10 cellular contexts compared by ENCODE assay signal in genomic region chr22:49027122-49027670, GRCh38.
"Had no signal": no experiment of that assay in that cellular context is flagged by ENCODE, and none has a peak within 500 bp of the region (broad histone marks: within the 10 kb centered on the region; RNA-seq: fewer than 3 reads in every experiment).

No MANE protein-coding gene starts in this region.

- DNase-seq: activated CD4-positive, alpha-beta memory T cell treated with anti-CD3 and anti-CD28 coated beads for 36 hours; activated gamma-delta T cell; activated T-cell treated with anti-CD3 and anti-CD28 coated beads, Interleukin-2, amount 50 U/mL, for 48 hours; colonic mucosa; foreskin melanocyte; sigmoid colon; stimulated activated naive CD4-positive, alpha-beta T cell had no signal

- H3K9me3 Mint-ChIP-seq: activated CD4-positive, alpha-beta memory T cell treated with anti-CD3 and anti-CD28 coated beads for 36 hours; memory B cell; natural killer cell treated with Interleukin-12 subunit alpha and Interleukin-12 subunit beta and Interleukin-15 and Interleukin-18, amount 100 ng/mL, for 72 hours had no signal

- H3K27ac Mint-ChIP-seq: activated CD4-positive, alpha-beta memory T cell treated with anti-CD3 and anti-CD28 coated beads for 36 hours; activated naive CD8-positive, alpha-beta T cell; memory B cell; natural killer cell treated with Interleukin-12 subunit alpha and Interleukin-12 subunit beta and Interleukin-15 and Interleukin-18, amount 100 ng/mL, for 72 hours had no signal

- H3K36me3 Mint-ChIP-seq: activated CD4-positive, alpha-beta memory T cell treated with anti-CD3 and anti-CD28 coated beads for 36 hours; activated naive CD8-positive, alpha-beta T cell; memory B cell; natural killer cell treated with Interleukin-12 subunit alpha and Interleukin-12 subunit beta and Interleukin-15 and Interleukin-18, amount 100 ng/mL, for 72 hours had no signal

- H3K27me3 Mint-ChIP-seq: activated CD4-positive, alpha-beta memory T cell treated with anti-CD3 and anti-CD28 coated beads for 36 hours had no signal

- H3K4me3 Mint-ChIP-seq: activated CD4-positive, alpha-beta memory T cell treated with anti-CD3 and anti-CD28 coated beads for 36 hours; activated naive CD8-positive, alpha-beta T cell; memory B cell; natural killer cell treated with Interleukin-12 subunit alpha and Interleukin-12 subunit beta and Interleukin-15 and Interleukin-18, amount 100 ng/mL, for 72 hours had no signal

- H3K4me1 Mint-ChIP-seq: memory B cell had no signal
